Comparison of ENCODE assay signal across 8 cellular contexts in the genomic region with DNA sequence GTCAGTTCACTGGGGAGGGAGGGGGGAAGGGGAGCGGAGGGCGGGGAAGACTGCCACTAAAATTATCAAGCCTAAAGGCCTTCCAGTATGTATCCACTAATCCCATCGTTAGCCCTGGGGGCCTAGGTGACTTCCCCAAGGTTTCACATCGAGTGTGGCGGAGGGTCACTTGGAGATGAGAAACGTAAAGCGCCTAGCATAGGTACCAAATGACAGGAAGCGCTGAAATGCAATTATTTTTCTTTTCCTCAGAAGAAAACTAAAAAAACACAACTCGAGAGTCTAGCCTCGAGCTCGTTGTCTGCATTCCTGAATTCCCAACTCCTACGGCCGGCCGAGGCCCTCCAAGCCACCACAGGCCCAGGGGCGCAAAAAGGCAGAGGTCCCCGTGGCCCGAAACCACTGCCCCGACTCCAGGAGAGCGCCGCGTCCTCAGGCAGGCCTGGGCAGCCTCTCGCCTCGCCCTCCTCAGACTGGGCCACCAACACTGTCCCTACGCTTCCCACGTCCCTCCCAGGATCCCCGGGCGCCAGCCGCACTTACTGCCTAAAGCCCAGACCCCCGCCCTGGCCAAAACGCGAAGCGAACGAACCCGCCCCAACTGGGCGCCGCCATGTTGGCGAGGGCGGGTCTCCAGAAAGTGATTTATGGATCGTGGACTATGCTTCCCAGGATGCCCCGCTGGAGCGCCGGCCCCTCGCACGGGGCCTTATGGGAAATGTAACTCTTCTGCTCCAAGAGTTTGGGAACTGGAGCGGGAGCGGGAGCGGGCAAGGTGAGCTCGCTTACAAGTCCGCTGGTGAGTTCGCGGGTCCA. TPM values are rescaled to one million over a fixed set of nuclear protein-coding genes. Genes with fewer than 3 reads are reported as not detected.
DNase-seq lines count a peak whose midpoint lies in the region; ATAC-seq, FAIRE-seq and TF ChIP-seq lines count a peak whose summit lies in the region.

Gene USP40, minus strand, starts transcription at position 642 of the 816 bp plus-strand sequence. CDS start 1,228 bp downstream, outside the sequence.

- peak within 1 kb of the TSS; percentile 84 for H2AFZ ChIP-seq in endothelial cell of umbilical vein (ENCODE audit: low read depth, low read length)

- peak within 1 kb of the TSS; percentile 94 for H3K4me2 ChIP-seq in endothelial cell of umbilical vein (ENCODE audit: insufficient read depth, low read length)

- H3K9ac ChIP-seq in endothelial cell of umbilical vein (replicated peaks; ENCODE audit: extremely low read depth, insufficient read depth, low read length): peak within 1 kb of the TSS; percentile 99

- no peaks in the 10 kb centered on the region for H3K9me1 ChIP-seq in endothelial cell of umbilical vein (replicated peaks; ENCODE audit: control insufficient read depth, extremely low read depth, insufficient read depth, low read length)

- H3K36me3 ChIP-seq in BE2C (no peaks in the 10 kb centered on the region), endothelial cell of umbilical vein (ENCODE audit: control insufficient read depth in 2 of 2, extremely low read depth in 1 of 2, insufficient read depth in 2 of 2, low read length in 2 of 2) (no peaks in the 10 kb centered on the region), mesodermal cell (ENCODE audit: control insufficient read depth, insufficient read depth, low read length) (no peaks in the 10 kb centered on the region)

- WGBS in mesodermal cell (ENCODE audit: insufficient coverage in 2 of 2), 2 experiments: 0 to 1% methylated on average over 17 to 33 of the region's 51 CpGs

- TF ChIP-seq CTCF in BE2C (IDR thresholded peaks at IDR 0.05; ENCODE audit: low read depth, low read length) (no peak), endothelial cell of umbilical vein (IDR thresholded peaks at IDR 0.05; ENCODE audit: extremely low read depth in 1 of 2, insufficient read depth in 1 of 2, low read depth in 1 of 2, low read length in 2 of 2) (no peak)

- H3K4me1 ChIP-seq in BE2C (0 out of 2 replicates have a peak, but pooled peaks cover 3% of the 10 kb centered on the region), endothelial cell of umbilical vein (ENCODE audit: control insufficient read depth, extremely low read depth, insufficient read depth, low read length) (peaks cover 6% of the 10 kb centered on the region), mesodermal cell (ENCODE audit: control insufficient read depth, insufficient read depth, low read length, poor library complexity, severe bottlenecking) (peaks cover 6% of the 10 kb centered on the region)

- H4K20me1 ChIP-seq in endothelial cell of umbilical vein (replicated peaks; ENCODE audit: control insufficient read depth, extremely low read depth, insufficient read depth, low read length): no peaks in the 10 kb centered on the region

- POLR2A ChIA-PET in endothelial cell of umbilical vein (lab: Charles Lee): interaction anchor here (0.6 to 0.7 kb wide), 3 partner anchors 9 to 1850 kb away, joined by 3 to 5 read pairs (median 3); no protein-coding TSS in a partner anchor

- DNase-seq in BE2C: peak; percentile 94
- DNase-seq in HS-5 (ENCODE audit: low read depth): peak; percentile 63
- peak; percentile 58 for DNase-seq in NOMO-1 treated with DMSO at 0.1 percent for 48 hours (lab: John Stamatoyannopoulos, UW; ENCODE audit: unreplicated experiment)
- peak; percentile 42 for DNase-seq in activated T-cell treated with anti-CD3 and anti-CD28 coated beads for 1 hour (ENCODE audit: low read depth)
- peak; percentile 92 for DNase-seq in endothelial cell of umbilical vein (ENCODE audit: low read depth, low spot score)
- peak; percentile 27 for DNase-seq in stimulated activated CD8-positive, alpha-beta memory T cell treated with anti-CD3 and anti-CD28 coated beads, Interleukin-15, amount 100 ng/mL, for 1 hour (ENCODE audit: low read depth)

- H3K27me3 ChIP-seq in BE2C (peaks cover 13% of the 10 kb centered on the region), endothelial cell of umbilical vein (ENCODE audit: control insufficient read depth in 2 of 2, insufficient read depth in 2 of 2, low read length in 2 of 2) (peaks cover 0 to 1% of the 10 kb centered on the region in 2 experiments)

- TF ChIP-seq POLR2A in endothelial cell of umbilical vein (IDR thresholded peaks at IDR 0.05; ENCODE audit: low read depth, low read length): peak; percentile 98

- intact Hi-C loops in endothelial cell of umbilical vein (cut with micrococcal nuclease): loop anchor here (1.0 to 5.0 kb wide), 4 partner anchors 80 to 301 kb away; partner anchors contain the start of gene MSL3B

- peak within 1 kb of the TSS; percentile 98 for H3K27ac ChIP-seq in endothelial cell of umbilical vein (ENCODE audit: insufficient read depth, low read depth, low read length)
- peak within 1 kb of the TSS; percentile 98 for H3K27ac ChIP-seq in mesodermal cell (ENCODE audit: low read depth, low read length, severe bottlenecking)

- H3K4me3 ChIP-seq in BE2C (ENCODE audit: low read depth, low read length): peak within 1 kb of the TSS; percentile 95
- peak within 1 kb of the TSS; percentile 59 to 98 (median 93) for H3K4me3 ChIP-seq in endothelial cell of umbilical vein (replicated peaks in 1 of 3; ENCODE audit: insufficient read depth in 1 of 3, low read depth in 1 of 3, low read length in 3 of 3)
- H3K4me3 ChIP-seq in mesodermal cell (ENCODE audit: extremely low read depth, insufficient read depth, low read length, poor library complexity, severe bottlenecking): peak within 1 kb of the TSS; percentile 82

- CTCF ChIA-PET in endothelial cell of umbilical vein (lab: Charles Lee): interaction anchor here (0.8 to 2.3 kb wide), 3 partner anchors 12 to 145 kb away, joined by 3 to 10 read pairs (median 5); no protein-coding TSS in a partner anchor

- H3K79me2 ChIP-seq in endothelial cell of umbilical vein (ENCODE audit: control insufficient read depth, insufficient read depth, low read length): peaks cover 1% of the 10 kb centered on the region

- ATAC-seq in GM19395 (IDR thresholded peaks at IDR 0.05; ENCODE audit: unreplicated experiment): peak; percentile 77

- peak; percentile 70 for FAIRE-seq in endothelial cell of umbilical vein (lab: Jason Lieb, UNC)

- dilution Hi-C loops in endothelial cell of umbilical vein (cut with MboI; ENCODE audit: extremely low pct_ligation_motif_present, low sequenced_read_pairs): no loop called here

- H3K9me3 ChIP-seq in BE2C (no peaks in the 10 kb centered on the region), endothelial cell of umbilical vein (replicated peaks; ENCODE audit: control insufficient read depth, insufficient read depth, low read length) (no peaks in the 10 kb centered on the region), mesodermal cell (ENCODE audit: control insufficient read depth, low read length) (no peaks in the 10 kb centered on the region)

- TSS peak; percentile 100 for BruUV-seq in endothelial cell of umbilical vein (replicated peaks; lab: Mats Ljungman, UMichigan)

TF ChIP-seq in endothelial cell of umbilical vein, 7 proteins besides CTCF, POLR2A, EP300 and RAD21:
- no peak for TF ChIP-seq JUN (IDR thresholded peaks at IDR 0.05; ENCODE audit: borderline replicate concordance, insufficient read depth, insufficient read length, low read depth)
- no peak for TF ChIP-seq GATA2 (IDR thresholded peaks at IDR 0.05; ENCODE audit: insufficient read depth, insufficient read length, low read depth, low read length)
- no peak for TF ChIP-seq FOS (IDR thresholded peaks at IDR 0.05; ENCODE audit: borderline replicate concordance, insufficient read depth, low read length)
- no peak for TF ChIP-seq EZH2 (IDR thresholded peaks at IDR 0.05; ENCODE audit: borderline replicate concordance, low read depth, low read length, severe bottlenecking)
- TF ChIP-seq MYC (IDR thresholded peaks at IDR 0.05; ENCODE audit: low read depth, low read length): no peak
- peak; percentile 19 for TF ChIP-seq MAX (IDR thresholded peaks at IDR 0.05; ENCODE audit: insufficient read depth, insufficient read length)
- peak; percentile 93 for TF ChIP-seq POLR2AphosphoS5 (IDR thresholded peaks at IDR 0.05; ENCODE audit: insufficient read depth, low read depth, low read length)

RNA-seq across cellular contexts. Expression of gene USP40, which starts in this region (rescaled TPM):
- polyA plus RNA-seq in BE2C (2012; ENCODE audit: insufficient read depth, insufficient read length, low read depth): 30.3 TPM
- 32.5 and 36.5 TPM in 2 replicates for total RNA-seq in endothelial cell of umbilical vein
- 32.2 and 36.1 TPM in 2 replicates for polyA plus RNA-seq in endothelial cell of umbilical vein
- 26.6 and 28.3 TPM in 2 replicates for polyA plus RNA-seq in endothelial cell of umbilical vein (2011; cell fraction: cytosol; rRNA removed)
- 71.8 and 91.9 TPM in 2 replicates for polyA plus RNA-seq in endothelial cell of umbilical vein (2011; cell fraction: nucleus; rRNA removed)
- 18.0 and 21.8 TPM in 2 replicates for polyA plus RNA-seq in endothelial cell of umbilical vein (2012)
- 42.7 and 46.8 TPM in 2 replicates for polyA minus RNA-seq in endothelial cell of umbilical vein
- polyA minus RNA-seq in endothelial cell of umbilical vein (2011; cell fraction: cytosol; rRNA and poly(A)+ RNA removed): 5.2 TPM
- 41.6 and 55.2 TPM in 2 replicates for polyA minus RNA-seq in endothelial cell of umbilical vein (2011; cell fraction: nucleus; rRNA and poly(A)+ RNA removed)
- polyA plus RNA-seq in mesodermal cell (2013, experiment 1 of 2): 17.3 TPM
- polyA plus RNA-seq in mesodermal cell (2013, experiment 2 of 2): 14.5 TPM

Comparison
In these comparisons a context has a peak if more than half of its experiments do, and no peak if none do; other contexts are left out.
1. Peak in every context shown above with its lines: DNase-seq, ATAC-seq, H3K4me3 ChIP-seq and H3K27ac ChIP-seq.
2. DNase-seq: peak in every context shown above with its lines; median percentile 94 in BE2C; 92 in endothelial cell of umbilical vein; 63 in HS-5; 58 in NOMO-1 treated with DMSO at 0.1 percent for 48 hours; 42 in activated T-cell treated with anti-CD3 and anti-CD28 coated beads for 1 hour; 27 in stimulated activated CD8-positive, alpha-beta memory T cell treated with anti-CD3 and anti-CD28 coated beads, Interleukin-15, amount 100 ng/mL, for 1 hour.